16 cellular contexts compared by ENCODE assay signal in genomic region chr6:163347021-163347446, GRCh38.
DNase-seq lines count a peak whose midpoint lies in the region; ATAC-seq and TF ChIP-seq lines count a peak whose summit lies in the region.
"Had no signal": no experiment of that assay in that cellular context is flagged by ENCODE, and none has a peak within 500 bp of the region (broad histone marks: within the 10 kb centered on the region; RNA-seq: fewer than 3 reads in every experiment).

No MANE protein-coding gene starts in this region.

- no peaks in the 10 kb centered on the region for H3K4me1 Mint-ChIP-seq in activated naive CD8-positive, alpha-beta T cell treated with anti-CD3 and anti-CD28 coated beads, Interleukin-2, amount 50 U/mL, for 24 hours
- H3K4me1 Mint-ChIP-seq: activated CD4-positive, alpha-beta T cell treated with anti-CD3 and anti-CD28 coated beads, Interleukin-2, amount 10 ng/mL, durations not matched to agents 7 days and 5 days had no signal

- H3K27ac ChIP-seq in left ventricle myocardium inferior (replicated peaks), result peak overlapping the region; percentile 64
- H3K27ac ChIP-seq in sigmoid colon, result peak overlapping the region; percentile 20 to 62 (median 38)
- H3K27ac ChIP-seq: pancreas, vagina had no signal

- DNase-seq in HK-2 (ENCODE audit: unreplicated experiment) (peak; percentile 37), astrocyte of the hippocampus (ENCODE audit: low read depth, low spot score) (peak; percentile 52), left ventricle myocardium inferior (no peak), sigmoid colon (no peak), NCI-H1105 (lab: John Stamatoyannopoulos, UW) (no peak), posterior vena cava (ENCODE audit: low spot score) (no peak)
- DNase-seq in activated naive CD8-positive, alpha-beta T cell treated with anti-CD3 and anti-CD28 coated beads, Interleukin-2, amount 50 U/mL, for 24 hours, result no peak
- DNase-seq: activated CD4-positive, alpha-beta T cell treated with anti-CD3 and anti-CD28 coated beads, Interleukin-2, amount 10 ng/mL, durations not matched to agents 7 days and 5 days; DMS79; mesendoderm; NCI-H1436; NCI-H446; pancreas; stimulated activated CD4-positive, alpha-beta T cell treated with anti-CD3 and anti-CD28 coated beads, Interleukin-2, amount 100 ng/mL, for 24 hours had no signal

- TF ChIP-seq CTCF in left ventricle myocardium inferior (IDR thresholded peaks at IDR 0.05; ENCODE audit: borderline replicate concordance) (no peak), sigmoid colon (IDR thresholded peaks at IDR 0.05) (no peak)

- H3K27me3 ChIP-seq in left ventricle myocardium inferior (ENCODE audit: low read depth) (no peaks in the 10 kb centered on the region), sigmoid colon (no peaks in the 10 kb centered on the region)
- H3K27me3 ChIP-seq: pancreas, vagina had no signal

- ATAC-seq in activated naive CD8-positive, alpha-beta T cell treated with anti-CD3 and anti-CD28 coated beads, Interleukin-2, amount 50 U/mL, for 24 hours, result no peak
- ATAC-seq in HG03175 (IDR thresholded peaks at IDR 0.05; ENCODE audit: unreplicated experiment), result no peak
- ATAC-seq: pancreas had no signal

- H3K27ac Mint-ChIP-seq in activated naive CD8-positive, alpha-beta T cell treated with anti-CD3 and anti-CD28 coated beads, Interleukin-2, amount 50 U/mL, for 24 hours, result no peak overlapping the region
- H3K27ac Mint-ChIP-seq: activated CD4-positive, alpha-beta T cell treated with anti-CD3 and anti-CD28 coated beads, Interleukin-2, amount 10 ng/mL, durations not matched to agents 7 days and 5 days had no signal

- intact Hi-C loops in left ventricle myocardium inferior (cut with micrococcal nuclease) (loop anchor here (10.0 kb wide), 1 partner anchor 58 kb away; no protein-coding TSS in a partner anchor), sigmoid colon (cut with DNase I) (no loop called here), posterior vena cava (cut with DNase I) (no loop called here)

- H3K4me3 ChIP-seq in left ventricle myocardium inferior (peak overlapping the region; percentile 20), sigmoid colon (no peak overlapping the region)
- H3K4me3 ChIP-seq: pancreas, vagina had no signal

- TF ChIP-seq EP300 in sigmoid colon (IDR thresholded peaks at IDR 0.05), result no peak

- peaks cover 35% of the 10 kb centered on the region for H3K4me1 ChIP-seq in left ventricle myocardium inferior
- H3K4me1 ChIP-seq in sigmoid colon, result peaks cover 0 to 13% (median 4%) of the 10 kb centered on the region in 4 donors
- H3K4me1 ChIP-seq: pancreas had no signal

- WGBS in sigmoid colon, 2 donors, result 76 to 79% methylated on average over 12 of the region's 12 CpGs

- H3K9me3 ChIP-seq in left ventricle myocardium inferior (replicated peaks), result no peaks in the 10 kb centered on the region
- H3K9me3 ChIP-seq in sigmoid colon, result no peaks in the 10 kb centered on the region
- H3K9me3 ChIP-seq: pancreas, vagina had no signal

- H3K4me3 Mint-ChIP-seq in activated naive CD8-positive, alpha-beta T cell treated with anti-CD3 and anti-CD28 coated beads, Interleukin-2, amount 50 U/mL, for 24 hours, result no peak overlapping the region
- H3K4me3 Mint-ChIP-seq: activated CD4-positive, alpha-beta T cell treated with anti-CD3 and anti-CD28 coated beads, Interleukin-2, amount 10 ng/mL, durations not matched to agents 7 days and 5 days had no signal

- H3K36me3 Mint-ChIP-seq in activated naive CD8-positive, alpha-beta T cell treated with anti-CD3 and anti-CD28 coated beads, Interleukin-2, amount 50 U/mL, for 24 hours (ENCODE audit: low read depth), result no peaks in the 10 kb centered on the region

- H3K27me3 Mint-ChIP-seq in activated naive CD8-positive, alpha-beta T cell treated with anti-CD3 and anti-CD28 coated beads, Interleukin-2, amount 50 U/mL, for 24 hours, result no peaks in the 10 kb centered on the region
- H3K27me3 Mint-ChIP-seq: activated CD4-positive, alpha-beta T cell treated with anti-CD3 and anti-CD28 coated beads, Interleukin-2, amount 10 ng/mL, durations not matched to agents 7 days and 5 days had no signal

- TF ChIP-seq POLR2A in sigmoid colon (IDR thresholded peaks at IDR 0.05), result no peak

- H3K36me3 ChIP-seq in left ventricle myocardium inferior, result no peaks in the 10 kb centered on the region
- H3K36me3 ChIP-seq in sigmoid colon, result no peaks in the 10 kb centered on the region
- H3K36me3 ChIP-seq: pancreas, vagina had no signal

- H3K9me3 Mint-ChIP-seq in activated naive CD8-positive, alpha-beta T cell treated with anti-CD3 and anti-CD28 coated beads, Interleukin-2, amount 50 U/mL, for 24 hours, result no peaks in the 10 kb centered on the region
- H3K9me3 Mint-ChIP-seq: activated CD4-positive, alpha-beta T cell treated with anti-CD3 and anti-CD28 coated beads, Interleukin-2, amount 10 ng/mL, durations not matched to agents 7 days and 5 days had no signal

Comparison
In these comparisons a context has a peak if more than half of its experiments do, and no peak if none do; other contexts are left out.
1. DNase-seq: peak in HK-2 (single experiment) and astrocyte of the hippocampus (single experiment); none in left ventricle myocardium inferior (single experiment), sigmoid colon (single experiment), NCI-H1105 (single experiment), posterior vena cava (single experiment) and activated naive CD8-positive, alpha-beta T cell treated with anti-CD3 and anti-CD28 coated beads, Interleukin-2, amount 50 U/mL, for 24 hours (single experiment).